ENCODE assay signal across 11 cellular contexts in genomic region chr12:6310771-6311610, GRCh38. TPM values are rescaled to one million over a fixed set of nuclear protein-coding genes. Genes with fewer than 3 reads are reported as not detected.
DNase-seq lines count a peak whose midpoint lies in the region; ATAC-seq and TF ChIP-seq lines count a peak whose summit lies in the region.
"Had no signal": no experiment of that assay in that cellular context is flagged by ENCODE, and none has a peak within 500 bp of the region (broad histone marks: within the 10 kb centered on the region; RNA-seq: fewer than 3 reads in every experiment).

No MANE protein-coding gene starts in this region.

- H3K4me3 Mint-ChIP-seq in activated B cell treated with CpG ODN at 0.5 μM for 24 hours (peak overlapping the region; percentile 38), immature natural killer cell (peak overlapping the region in 3 of 5 donors; percentile 27 to 32 (median 30))
- H3K4me3 Mint-ChIP-seq: activated T-cell treated with anti-CD3 and anti-CD28 coated beads, Interleukin-2, amount 50 U/mL, for 4 hours had no signal

- no peak overlapping the region for H3K27ac Mint-ChIP-seq in activated B cell treated with CpG ODN at 0.5 μM for 24 hours
- H3K27ac Mint-ChIP-seq in immature natural killer cell: no peak overlapping the region

- H3K4me3 ChIP-seq in H7 (ENCODE audit: insufficient read depth, low read depth, low read length) (peak overlapping the region; percentile 54), skeletal muscle cell (ENCODE audit: low read depth, low read length) (peak overlapping the region; percentile 15), uterus (peak overlapping the region in 1 of 2 donors; percentile 0)
- H3K4me3 ChIP-seq: SJCRH30 had no signal

- H3K36me3 ChIP-seq in H7 (replicated peaks; ENCODE audit: control insufficient read depth, insufficient read depth, low read length) (peaks cover 4% of the 10 kb centered on the region), uterus (no peaks in the 10 kb centered on the region)
- H3K36me3 ChIP-seq: SJCRH30 had no signal

- no peaks in the 10 kb centered on the region for H3K9me3 Mint-ChIP-seq in activated B cell treated with CpG ODN at 0.5 μM for 24 hours
- no peaks in the 10 kb centered on the region for H3K9me3 Mint-ChIP-seq in immature natural killer cell
- H3K9me3 Mint-ChIP-seq: activated T-cell treated with anti-CD3 and anti-CD28 coated beads, Interleukin-2, amount 50 U/mL, for 4 hours had no signal

- TF ChIP-seq CTCF in activated B cell treated with CpG ODN at 0.5 μM for 24 hours (IDR thresholded peaks at IDR 0.05) (no peak), uterus (IDR thresholded peaks at IDR 0.05) (no peak)

- no peak for ATAC-seq in activated B cell treated with CpG ODN at 0.5 μM for 24 hours (ENCODE audit: low read depth)

- intact Hi-C loops in activated B cell treated with CpG ODN at 0.5 μM for 24 hours (cut with micrococcal nuclease) (no loop called here), uterus (cut with DNase I; ENCODE audit: low total_unique reads) (loop anchor here (10.0 kb wide), 1 partner anchor 154 kb away; no protein-coding TSS in a partner anchor)

- H3K27ac ChIP-seq in uterus: no peak overlapping the region
- H3K27ac ChIP-seq: SJCRH30 had no signal

- H3K36me3 Mint-ChIP-seq in activated B cell treated with CpG ODN at 0.5 μM for 24 hours (ENCODE audit: low read depth) (no peaks in the 10 kb centered on the region), immature natural killer cell (no peaks in the 10 kb centered on the region)

- POLR2A ChIA-PET in activated B cell treated with CpG ODN at 0.5 μM for 24 hours (lab: Charles Lee): interaction anchor here (0.7 kb wide), 1 partner anchor 140 kb away, joined by 4 read pairs; no protein-coding TSS in a partner anchor

- no peaks in the 10 kb centered on the region for H3K9me3 ChIP-seq in uterus
- H3K9me3 ChIP-seq: SJCRH30 had no signal

- H3K27me3 Mint-ChIP-seq in activated B cell treated with CpG ODN at 0.5 μM for 24 hours: peaks cover 58% of the 10 kb centered on the region
- H3K27me3 Mint-ChIP-seq in immature natural killer cell (ENCODE audit: low read depth in 3 of 3): peaks cover 5 to 8% (median 6%) of the 10 kb centered on the region in 3 donors

- H3K4me1 Mint-ChIP-seq in activated B cell treated with CpG ODN at 0.5 μM for 24 hours: no peaks in the 10 kb centered on the region
- H3K4me1 Mint-ChIP-seq in immature natural killer cell: no peaks in the 10 kb centered on the region

- H3K4me1 ChIP-seq in uterus: peaks cover 0 to 9% of the 10 kb centered on the region in 2 donors

- peaks cover 9% of the 10 kb centered on the region for H3K27me3 ChIP-seq in H7 (ENCODE audit: control insufficient read depth, insufficient read depth, low read length)
- peaks cover 5 to 7% of the 10 kb centered on the region in 2 donors for H3K27me3 ChIP-seq in uterus

- CTCF ChIA-PET in activated B cell treated with CpG ODN at 0.5 μM for 24 hours (lab: Charles Lee): no interaction called here

- peak; percentile 97 for DNase-seq in H7
- no peak for DNase-seq in activated B cell treated with CpG ODN at 0.5 μM for 24 hours
- no peak for DNase-seq in immature natural killer cell
- DNase-seq in skeletal muscle cell (ENCODE audit: low read depth): no peak
- DNase-seq in uterus: no peak
- DNase-seq in amygdala (lab: John Stamatoyannopoulos, UW): no peak
- DNase-seq in NCI-H1436 (lab: John Stamatoyannopoulos, UW): no peak
- no peak for DNase-seq in SW 1271 (lab: John Stamatoyannopoulos, UW)
- DNase-seq: activated T-cell treated with anti-CD3 and anti-CD28 coated beads, Interleukin-2, amount 50 U/mL, for 4 hours; KG1; SJCRH30 had no signal

- TF ChIP-seq POLR2A in uterus (IDR thresholded peaks at IDR 0.05): no peak

RNA-seq across cellular contexts. Expression of gene PLEKHG6, which starts 0.5 kb away (rescaled TPM):
- 36.5 and 43.6 TPM in 2 replicates for total RNA-seq in H7 (2014; rRNA removed; shearing (Covaris generic))
- not detected in 2 replicates for total RNA-seq in activated B cell treated with CpG ODN at 0.5 μM for 24 hours
- polyA plus RNA-seq in immature natural killer cell: under 1 TPM in 2 of 3 donors, not detected in 1; 0.19 to 0.61 TPM
- 1 to 10 TPM in 2 of 4 donors, under 1 TPM in 1, not detected in 1; 0.29 to 1.9 (median 1.7) TPM for total RNA-seq in uterus
- total RNA-seq: activated T-cell treated with anti-CD3 and anti-CD28 coated beads, Interleukin-2, amount 50 U/mL, for 4 hours had no signal

RNA-seq across cellular contexts. Expression of gene TNFRSF1A, which starts 30.9 kb away (rescaled TPM):
- 83.5 and 84.6 TPM in 2 replicates for total RNA-seq in H7 (2014; rRNA removed; shearing (Covaris generic))
- total RNA-seq in activated B cell treated with CpG ODN at 0.5 μM for 24 hours: 0.37 TPM in 1 of 2 replicates, not detected in the other
- 10 to 100 TPM; 37.7 to 89.0 (median 67.0) TPM for polyA plus RNA-seq in immature natural killer cell
- total RNA-seq in uterus: 100 to 1,000 TPM in 3 of 4 donors, 10 to 100 TPM in 1; 71.8 to 297 (median 174) TPM

Comparison
In these comparisons a context has a peak if more than half of its experiments do, and no peak if none do; other contexts are left out.
1. RNA of gene PLEKHG6, which starts 0.5 kb away (total RNA-seq): 36.5 to 43.6 TPM in H7; 0.29 to 1.9 TPM in uterus and not detected in activated B cell treated with CpG ODN at 0.5 μM for 24 hours; every median in the first group is over 10 times any median in the second.
2. RNA of gene TNFRSF1A, which starts 30.9 kb away (total RNA-seq): 71.8 to 297 TPM in uterus and 83.5 to 84.6 TPM in H7; 0.37 TPM in activated B cell treated with CpG ODN at 0.5 μM for 24 hours; every median in the first group is over 10 times any median in the second.